ENCODE assay signal across 31 cellular contexts in genomic region chr9:2691212-2691611, GRCh38. TPM values are rescaled to one million over a fixed set of nuclear protein-coding genes. Genes with fewer than 3 reads are reported as not detected.
"Had no signal": no experiment of that assay in that cellular context is flagged by ENCODE, and none has a peak within 500 bp of the region (broad histone marks: within the 10 kb centered on the region; RNA-seq: fewer than 3 reads in every experiment).

No MANE protein-coding gene starts in this region.

- H3K27ac ChIP-seq: brain microvascular endothelial cell, KMS-11, Peyer's patch, RWPE1, VCaP had no signal

- H3K4me3 ChIP-seq: Peyer's patch had no signal

- H3K9me3 ChIP-seq: Peyer's patch had no signal

- H3K4me1 ChIP-seq: Peyer's patch had no signal

- H3K36me3 ChIP-seq: brain microvascular endothelial cell, Peyer's patch had no signal

- H3K27me3 ChIP-seq: brain microvascular endothelial cell, Peyer's patch had no signal

- H3K9ac ChIP-seq: KMS-11 had no signal

- H3K4me2 ChIP-seq: KMS-11 had no signal

- DNase-seq: activated CD4-positive, alpha-beta memory T cell treated with anti-CD3 and anti-CD28 coated beads, Interleukin-2, amount 10 ng/mL, durations not matched to agents 7 days and 5 days; activated CD4-positive, alpha-beta T cell treated with anti-CD3 and anti-CD28 coated beads for 36 hours; activated CD4-positive, alpha-beta T cell treated with anti-CD3 and anti-CD28 coated beads, Interleukin-2, amount 50 U/mL, for 1 hour; activated gamma-delta T cell treated with Interleukin-2 at 50 U/mL for 16 hours; activated naive CD4-positive, alpha-beta T cell treated with anti-CD3 and anti-CD28 coated beads, Interleukin-2, amount 10 ng/mL, durations not matched to agents 7 days and 5 days; activated naive CD8-positive, alpha-beta T cell treated with anti-CD3 and anti-CD28 coated beads for 36 hours; activated T-cell treated with anti-CD3 and anti-CD28 coated beads for 4 hours; activated T-cell treated with anti-CD3 and anti-CD28 coated beads, Interleukin-2, amount 50 U/mL, for 48 hours; brain microvascular endothelial cell; NCI-H1092 treated with DMSO at 0.1 percent for 48 hours; NCI-H1436; NCI-H1694 treated with DMSO at 0.1 percent for 48 hours; NCI-H2029 treated with DMSO at 0.1 percent for 48 hours; NCI-H345; NCI-H510A; NCI-H526 treated with DMSO at 0.1 percent for 48 hours; NK-92 treated with Interleukin-12 subunit alpha and Interleukin-12 subunit beta, amount 100 ng/mL, for 24 hours; Peyer's patch; Right ventricle myocardium superior; T-cell; T-helper 2 cell; T1000 had no signal

RNA-seq across cellular contexts. Expression of gene KCNV2, which starts 26.1 kb away (rescaled TPM):
- total RNA-seq: activated CD4-positive, alpha-beta memory T cell treated with anti-CD3 and anti-CD28 coated beads, Interleukin-2, amount 10 ng/mL, durations not matched to agents 7 days and 5 days; activated CD4-positive, alpha-beta T cell treated with anti-CD3 and anti-CD28 coated beads for 36 hours; activated CD8-positive, alpha-beta memory T cell treated with anti-CD3 and anti-CD28 coated beads for 36 hours; activated naive CD8-positive, alpha-beta T cell treated with anti-CD3 and anti-CD28 coated beads for 36 hours; activated T-helper 2 cell treated with anti-CD3 and anti-CD28 coated beads, Interferon-gamma antibody, Interleukin-2, Interleukin-4, amounts not matched to agents 10 μg/mL and 5 μg/mL and 100 μg/mL, durations not matched to agents 14 hours and 24 hours and 36 hours; cardiac septum; MCF 10A; Peyer's patch; Right ventricle myocardium superior; SK-MEL-5; T-cell had no signal
- polyA plus RNA-seq: adipose tissue had no signal
